In the genomic region with DNA sequence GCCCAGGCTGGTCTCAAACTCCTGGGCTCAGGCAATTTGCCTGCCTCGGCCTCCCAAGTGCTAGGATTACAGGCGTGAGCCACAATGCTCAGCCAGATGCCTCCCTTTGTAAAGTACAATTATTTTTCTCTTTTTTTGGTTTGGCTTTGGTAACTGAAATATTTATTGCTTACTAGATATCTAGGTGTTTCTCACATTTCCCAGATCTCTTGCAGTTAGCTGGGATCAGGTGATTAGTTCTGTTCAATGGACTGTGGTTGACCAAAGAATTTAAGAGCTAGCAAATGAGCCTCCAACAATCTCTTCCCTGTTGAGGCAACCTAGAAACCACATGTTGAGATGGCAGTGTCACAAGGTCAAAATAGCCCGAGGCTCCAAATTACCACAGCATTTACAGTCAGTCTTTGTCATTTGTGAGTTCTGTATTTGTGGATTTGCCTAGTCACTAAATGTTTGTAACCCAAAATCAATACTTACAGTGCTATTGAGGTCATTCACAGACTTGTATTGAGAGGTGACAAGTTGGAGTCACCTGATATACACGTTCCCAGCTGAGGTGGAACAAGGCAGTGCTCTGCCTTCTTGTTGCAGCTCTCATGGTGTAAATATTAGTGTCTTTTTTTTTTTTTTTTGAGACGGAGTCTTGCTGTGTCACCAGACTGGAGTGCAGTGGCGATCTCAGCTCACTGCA, we compare ENCODE assay signal across 10 cellular contexts. TPM values are rescaled to one million over a fixed set of nuclear protein-coding genes. Genes with fewer than 3 reads are reported as not detected.
DNase-seq lines count a peak whose midpoint lies in the region; ATAC-seq, FAIRE-seq and TF ChIP-seq lines count a peak whose summit lies in the region.
"Not testable (repeated sequence)": the region's sequence is repeated elsewhere in the genome, so short reads cannot be mapped to it uniquely, and the experiment has no call there.
"Had no signal": no experiment of that assay in that cellular context is flagged by ENCODE, and none has a peak within 500 bp of the region (broad histone marks: within the 10 kb centered on the region; RNA-seq: fewer than 3 reads in every experiment).

No MANE protein-coding gene starts in this region.

- not testable (repeated sequence) for H3K9me3 ChIP-seq in HCT116 (ENCODE audit: control insufficient read depth in 1 of 2, insufficient read depth in 1 of 2, low read depth in 1 of 2, low read length in 2 of 2); K562 (replicated peaks; ENCODE audit: control insufficient read depth, insufficient read depth, low read depth, low read length)

- RAD21 ChIA-PET in HCT116 (lab: Charles Lee; ENCODE audit: low non-redundant PET in 1 of 2, low total read pairs in 2 of 2, uncharacterized antibody in 2 of 2, unreplicated experiment in 2 of 2), result not testable (repeated sequence)

- H3K79me2 ChIP-seq in HCT116 (ENCODE audit: insufficient read depth, low read length); K562 (ENCODE audit: control insufficient read depth, insufficient read depth, low read length); mesendoderm (ENCODE audit: control insufficient read depth, insufficient read depth, low read length): not testable (repeated sequence)

- H3K4ac ChIP-seq in mesendoderm (ENCODE audit: low read depth, low read length), result not testable (repeated sequence)

- H3K36me3 ChIP-seq in HCT116 (ENCODE audit: control insufficient read depth in 1 of 2, insufficient read depth in 2 of 2, low read length in 2 of 2); K562 (ENCODE audit: control insufficient read depth, insufficient read depth, low read length); mesendoderm (ENCODE audit: control insufficient read depth, insufficient read depth, low read length): not testable (repeated sequence)

- H2BK15ac ChIP-seq in mesendoderm (replicated peaks; ENCODE audit: low read depth), result not testable (repeated sequence)

- not testable (repeated sequence) for TF ChIP-seq EP300 in K562 (IDR thresholded peaks at IDR 0.05; ENCODE audit: low read length)

- not testable (repeated sequence) for H4K20me1 ChIP-seq in HCT116 (ENCODE audit: insufficient read depth); K562 (replicated peaks; ENCODE audit: control insufficient read depth, insufficient read depth, low read length)

- not testable (repeated sequence) for H3K9me1 ChIP-seq in K562 (ENCODE audit: control insufficient read depth, insufficient read depth, low read length)

- H3K18ac ChIP-seq in mesendoderm (ENCODE audit: low read length), result not testable (repeated sequence)

- not testable (repeated sequence) for H3K9me2 ChIP-seq in HCT116 (ENCODE audit: insufficient read depth)

- not testable (repeated sequence) for TF ChIP-seq CTCF in HCT116 (IDR thresholded peaks at IDR 0.05 in 2 of 3, conservative IDR thresholded peaks at IDR 0.05 in 1 of 3; ENCODE audit: borderline replicate concordance in 1 of 3, insufficient read depth in 1 of 3, low read depth in 2 of 3, low read length in 2 of 3); K562 (IDR thresholded peaks at IDR 0.05 in 2 of 3, conservative IDR thresholded peaks at IDR 0.05 in 1 of 3; ENCODE audit: insufficient read depth in 2 of 3, low read depth in 1 of 3, low read length in 3 of 3)

- H3K4me2 ChIP-seq in HCT116 (ENCODE audit: low read length); K562 (ENCODE audit: insufficient read depth, low read length); mesendoderm (ENCODE audit: low read length): not testable (repeated sequence)

- WGBS in K562 (ENCODE audit: insufficient coverage, low coverage, missing lambda C conversion rate), result 3% methylated on average over 2 of the region's 6 CpGs
- WGBS in mesendoderm (ENCODE audit: extremely low coverage, insufficient coverage, low lambda C conversion rate), result no CpG with 5 or more reads among the region's 6 CpGs

- H4K5ac ChIP-seq in mesendoderm (ENCODE audit: low read length), result not testable (repeated sequence)

- not testable (repeated sequence) for H4K8ac ChIP-seq in mesendoderm (ENCODE audit: low read depth, low read length)

- in situ Hi-C loops in SK-MEL-5 (cut with HindIII; ENCODE audit: low pct_unique_long_range_greater_than_20kb, low sequenced_read_pairs); K562 (cut with MboI): not testable (repeated sequence)

- TF ChIP-seq POLR2A in HCT116 (IDR thresholded peaks at IDR 0.05; ENCODE audit: borderline replicate concordance, extremely low read depth, insufficient read depth, insufficient read length); K562 (conservative IDR thresholded peaks at IDR 0.05): not testable (repeated sequence)

- BruUV-seq in HCT116 (replicated peaks; lab: Mats Ljungman, UMichigan); K562 (replicated peaks; lab: Mats Ljungman, UMichigan): not testable (repeated sequence)

- POLR2A ChIA-PET in HCT116 (lab: Charles Lee); K562 (lab: Yijun Ruan, JAX): not testable (repeated sequence)

- not testable (repeated sequence) for H3K79me1 ChIP-seq in mesendoderm (ENCODE audit: low read length)

- not testable (repeated sequence) for H3K9ac ChIP-seq in HCT116 (ENCODE audit: low read length); K562 (ENCODE audit: insufficient read depth in 1 of 2, low read depth in 2 of 2, low read length in 2 of 2); mesendoderm (ENCODE audit: low read length)

- peak; percentile 6 for DNase-seq in EH (ENCODE audit: low read depth)
- not testable (repeated sequence) for DNase-seq in HCT116 (ENCODE audit: low read depth, low spot score); K562 (ENCODE audit: extremely low read depth in 1 of 4, low spot score in 3 of 4)
- DNase-seq in NCI-H2196 (lab: John Stamatoyannopoulos, UW; ENCODE audit: unreplicated experiment), result peak; percentile 2
- peak; percentile 90 for DNase-seq in SK-MEL-5 (ENCODE audit: low read depth, low spot score)
- DNase-seq in islet precursor cell, result peak; percentile 55
- DNase-seq in mesendoderm, result peak; percentile 6

- not testable (repeated sequence) for H2BK5ac ChIP-seq in mesendoderm (ENCODE audit: low read length)

- H3K4me1 ChIP-seq in HCT116 (ENCODE audit: control insufficient read depth in 1 of 2, insufficient read depth in 2 of 2, low read length in 2 of 2); K562 (replicated peaks in 1 of 2; ENCODE audit: control insufficient read depth in 2 of 2, insufficient read depth in 2 of 2, low read length in 2 of 2); mesendoderm (ENCODE audit: control insufficient read depth, low read depth, low read length): not testable (repeated sequence)

- H2AK5ac ChIP-seq in mesendoderm (ENCODE audit: low read length), result not testable (repeated sequence)

- TF ChIP-seq RAD21 in HCT116 (IDR thresholded peaks at IDR 0.05; ENCODE audit: low read depth); K562 (CRISPR knock-in tag; conservative IDR thresholded peaks at IDR 0.05 in 1 of 2, IDR thresholded peaks at IDR 0.05 in 1 of 2): not testable (repeated sequence)

- FAIRE-seq in K562 (lab: Jason Lieb, UNC), result peak; percentile 44

- not testable (repeated sequence) for H2BK120ac ChIP-seq in mesendoderm (ENCODE audit: low read depth, low read length)

- H3K27ac ChIP-seq in HCT116 (ENCODE audit: low read depth, low read length); K562 (ENCODE audit: extremely low read depth, low read depth, low read length); mesendoderm (ENCODE audit: low read depth, low read length): not testable (repeated sequence)

- not testable (repeated sequence) for H3K4me3 ChIP-seq in HCT116 (replicated peaks in 1 of 2; ENCODE audit: low read depth in 1 of 2, low read length in 2 of 2); K562; mesendoderm (ENCODE audit: low read length)

- H3K27me3 ChIP-seq in HCT116 (ENCODE audit: insufficient read depth, low read length); K562 (ENCODE audit: control insufficient read depth in 2 of 2, insufficient read depth in 2 of 2, low read length in 2 of 2); mesendoderm (ENCODE audit: insufficient read depth, low read length, poor library complexity): not testable (repeated sequence)

- H3K23ac ChIP-seq in mesendoderm (ENCODE audit: low read length), result not testable (repeated sequence)

- H2AFZ ChIP-seq in HCT116 (ENCODE audit: low read depth, low read length, poor library complexity, severe bottlenecking); K562 (ENCODE audit: low read depth, low read length): not testable (repeated sequence)

- H3K56ac ChIP-seq in mesendoderm (ENCODE audit: low read length), result not testable (repeated sequence)

- intact Hi-C loops in HCT116 (cut with micrococcal nuclease); K562 (cut with micrococcal nuclease): not testable (repeated sequence)

- CTCF ChIA-PET in HCT116 (lab: Charles Lee); K562 (lab: Yijun Ruan, JAX; ENCODE audit: low intra/inter-chr PET ratio): not testable (repeated sequence)

- peak; percentile 53 for ATAC-seq in HCT116
- ATAC-seq in K562, result not testable (repeated sequence)

RNA-seq across cellular contexts. Expression of a gene that starts 3.6 kb away (rescaled TPM):
- total RNA-seq in HCT116 (2021; ENCODE audit: unreplicated experiment) (0.91 TPM), K562 (2014; rRNA removed) (not detected in 2 replicates), K562 (2014; rRNA removed; fragmentation: Illumina TruSeq; extraction: Trizol) (not detected in 2 replicates), K562 (2015; rRNA removed; fragmentation: Illumina TruSeq; extraction: Trizol) (not detected in 2 replicates), K562 (2021) (not detected in 2 replicates)
- polyA plus RNA-seq in HCT116 (2012), result 1.7 and 2.0 TPM in 2 replicates
- total RNA-seq in SK-MEL-5 (2014; rRNA removed; shearing (Covaris generic)), result 0.08 and 0.27 TPM in 2 replicates
- polyA plus RNA-seq in SK-MEL-5 (2015; cell fraction: cytosol; rRNA removed), result 0.04 TPM in 1 of 2 replicates, not detected in the other
- 0.62 and 4.6 TPM in 2 replicates for polyA plus RNA-seq in SK-MEL-5 (2015; cell fraction: nucleus; rRNA removed)
- 0.14 TPM in 1 of 2 replicates, not detected in the other for total RNA-seq in K562 (2011; cell fraction: chromatin; rRNA removed; ENCODE audit: low replicate concordance)
- 0.13 and 0.83 TPM in 2 replicates for total RNA-seq in K562 (2011; cell fraction: nucleolus; rRNA removed)
- total RNA-seq in K562 (2011; cell fraction: nucleoplasm; rRNA removed), result 0.22 and 0.53 TPM in 2 replicates
- polyA plus RNA-seq in K562 (2011; rRNA removed) (0.01 and 0.04 TPM in 2 replicates), K562 (2014; fragmentation: Illumina TruSeq; extraction: Trizol) (0.08 TPM in 1 of 2 replicates, not detected in the other), K562 (2014; fragmentation: Nextera tagmentation; extraction: Ambion mirVana) (not detected), K562 (2014; rRNA removed) (0.04 TPM in 1 of 2 replicates, not detected in the other)
- polyA plus RNA-seq in K562 (2011; cell fraction: cytosol; rRNA removed), result not detected in 2 replicates
- polyA plus RNA-seq in K562 (2011; cell fraction: nucleus; rRNA removed), result 0.30 and 0.56 TPM in 2 replicates
- 0.11 TPM in 1 of 2 replicates, not detected in the other for polyA plus RNA-seq in K562 (2012)
- polyA minus RNA-seq in K562 (2011; rRNA and poly(A)+ RNA removed), result not detected in 2 replicates
- not detected in 2 replicates for polyA minus RNA-seq in K562 (2011; cell fraction: cytosol; rRNA and poly(A)+ RNA removed)
- polyA minus RNA-seq in K562 (2011; cell fraction: nucleus; rRNA and poly(A)+ RNA removed), result 0.13 TPM in 1 of 2 replicates, not detected in the other
- polyA plus RNA-seq in mesendoderm (2013, experiment 1 of 2), result 0.04 TPM
- 0.08 TPM for polyA plus RNA-seq in mesendoderm (2013, experiment 2 of 2)
- total RNA-seq: LHCN-M2, Right ventricle myocardium superior had no signal
- polyA plus RNA-seq: CD4-positive, alpha-beta memory T cell had no signal

RNA-seq across cellular contexts. Expression of a gene that starts 26.4 kb away (rescaled TPM):
- 3.6 TPM for total RNA-seq in HCT116 (2021; ENCODE audit: unreplicated experiment)
- 4.0 and 4.5 TPM in 2 replicates for polyA plus RNA-seq in HCT116 (2012)
- 0.50 and 0.53 TPM in 2 replicates for total RNA-seq in SK-MEL-5 (2014; rRNA removed; shearing (Covaris generic))
- 0.58 and 1.9 TPM in 2 replicates for polyA plus RNA-seq in SK-MEL-5 (2015; cell fraction: cytosol; rRNA removed)
- 15.7 and 23.8 TPM in 2 replicates for polyA plus RNA-seq in SK-MEL-5 (2015; cell fraction: nucleus; rRNA removed)
- total RNA-seq in K562 (2011; cell fraction: chromatin; rRNA removed; ENCODE audit: low replicate concordance), result 41.5 and 47.7 TPM in 2 replicates
- total RNA-seq in K562 (2011; cell fraction: nucleolus; rRNA removed), result 13.8 and 19.7 TPM in 2 replicates
- total RNA-seq in K562 (2011; cell fraction: nucleoplasm; rRNA removed), result 19.4 and 37.8 TPM in 2 replicates
- total RNA-seq in K562 (2014; rRNA removed), result 0.59 and 1.4 TPM in 2 replicates
- total RNA-seq in K562 (2014; rRNA removed; fragmentation: Illumina TruSeq; extraction: Trizol), result 3.7 and 5.2 TPM in 2 replicates
- 2.7 and 4.1 TPM in 2 replicates for total RNA-seq in K562 (2015; rRNA removed; fragmentation: Illumina TruSeq; extraction: Trizol)
- total RNA-seq in K562 (2021), result 3.7 and 3.8 TPM in 2 replicates
- polyA plus RNA-seq in K562 (2011; rRNA removed), result 6.2 and 11.5 TPM in 2 replicates
- 1.6 and 4.9 TPM in 2 replicates for polyA plus RNA-seq in K562 (2011; cell fraction: cytosol; rRNA removed)
- 23.3 and 45.4 TPM in 2 replicates for polyA plus RNA-seq in K562 (2011; cell fraction: nucleus; rRNA removed)
- 4.5 and 6.7 TPM in 2 replicates for polyA plus RNA-seq in K562 (2012)
- polyA plus RNA-seq in K562 (2014; fragmentation: Illumina TruSeq; extraction: Trizol), result 3.7 and 4.3 TPM in 2 replicates
- 1 to 10 TPM; 1.0 to 1.8 TPM for polyA plus RNA-seq in K562 (2014; fragmentation: Nextera tagmentation; extraction: Ambion mirVana)
- 4.9 and 8.5 TPM in 2 replicates for polyA plus RNA-seq in K562 (2014; rRNA removed)
- polyA minus RNA-seq in K562 (2011; rRNA and poly(A)+ RNA removed), result 7.9 and 10.8 TPM in 2 replicates
- polyA minus RNA-seq in K562 (2011; cell fraction: cytosol; rRNA and poly(A)+ RNA removed), result not detected in 2 replicates
- 7.6 and 10.9 TPM in 2 replicates for polyA minus RNA-seq in K562 (2011; cell fraction: nucleus; rRNA and poly(A)+ RNA removed)
- 0.73 TPM for polyA plus RNA-seq in mesendoderm (2013, experiment 1 of 2)
- polyA plus RNA-seq in mesendoderm (2013, experiment 2 of 2), result 0.66 TPM

RNA-seq across cellular contexts. Expression of a gene that starts 28.4 kb away (rescaled TPM):
- total RNA-seq in HCT116 (2021; ENCODE audit: unreplicated experiment), result 24.4 TPM
- 28.7 and 31.9 TPM in 2 replicates for polyA plus RNA-seq in HCT116 (2012)
- 55.2 and 55.6 TPM in 2 replicates for total RNA-seq in SK-MEL-5 (2014; rRNA removed; shearing (Covaris generic))
- polyA plus RNA-seq in SK-MEL-5 (2015; cell fraction: cytosol; rRNA removed), result 303 and 309 TPM in 2 replicates
- 187 and 204 TPM in 2 replicates for polyA plus RNA-seq in SK-MEL-5 (2015; cell fraction: nucleus; rRNA removed)
- 2.2 and 2.8 TPM in 2 replicates for total RNA-seq in K562 (2011; cell fraction: chromatin; rRNA removed; ENCODE audit: low replicate concordance)
- 2.5 and 3.5 TPM in 2 replicates for total RNA-seq in K562 (2011; cell fraction: nucleolus; rRNA removed)
- 2.4 and 4.4 TPM in 2 replicates for total RNA-seq in K562 (2011; cell fraction: nucleoplasm; rRNA removed)
- 4.3 and 4.8 TPM in 2 replicates for total RNA-seq in K562 (2014; rRNA removed)
- total RNA-seq in K562 (2014; rRNA removed; fragmentation: Illumina TruSeq; extraction: Trizol), result 3.3 and 4.3 TPM in 2 replicates
- total RNA-seq in K562 (2015; rRNA removed; fragmentation: Illumina TruSeq; extraction: Trizol), result 3.2 and 4.8 TPM in 2 replicates
- total RNA-seq in K562 (2021), result 5.5 and 8.7 TPM in 2 replicates
- 2.5 and 4.1 TPM in 2 replicates for polyA plus RNA-seq in K562 (2011; rRNA removed)
- polyA plus RNA-seq in K562 (2011; cell fraction: cytosol; rRNA removed), result 2.1 and 30.9 TPM in 2 replicates
- polyA plus RNA-seq in K562 (2011; cell fraction: nucleus; rRNA removed), result 5.4 and 27.9 TPM in 2 replicates
- polyA plus RNA-seq in K562 (2012), result 2.7 and 8.0 TPM in 2 replicates
- polyA plus RNA-seq in K562 (2014; fragmentation: Illumina TruSeq; extraction: Trizol), result 10.6 and 17.0 TPM in 2 replicates
- 1 to 10 TPM; 5.0 to 10.0 TPM for polyA plus RNA-seq in K562 (2014; fragmentation: Nextera tagmentation; extraction: Ambion mirVana)
- 6.0 and 7.3 TPM in 2 replicates for polyA plus RNA-seq in K562 (2014; rRNA removed)
- 0.93 and 4.0 TPM in 2 replicates for polyA minus RNA-seq in K562 (2011; rRNA and poly(A)+ RNA removed)
- polyA minus RNA-seq in K562 (2011; cell fraction: cytosol; rRNA and poly(A)+ RNA removed), result 3.2 and 5.2 TPM in 2 replicates
- 2.4 and 3.1 TPM in 2 replicates for polyA minus RNA-seq in K562 (2011; cell fraction: nucleus; rRNA and poly(A)+ RNA removed)
- polyA plus RNA-seq in mesendoderm (2013, experiment 1 of 2), result 28.1 TPM
- polyA plus RNA-seq in mesendoderm (2013, experiment 2 of 2), result 27.1 TPM
- total RNA-seq: CD4-positive, alpha-beta memory T cell; LHCN-M2 had no signal
- polyA plus RNA-seq: CD4-positive, alpha-beta memory T cell had no signal

RNA-seq across cellular contexts. Expression of a gene that starts 32.2 kb away (rescaled TPM):
- total RNA-seq in HCT116 (2021; ENCODE audit: unreplicated experiment) (62.4 TPM), K562 (2014; rRNA removed) (15.6 and 20.2 TPM in 2 replicates), K562 (2014; rRNA removed; fragmentation: Illumina TruSeq; extraction: Trizol) (31.2 and 34.0 TPM in 2 replicates), K562 (2015; rRNA removed; fragmentation: Illumina TruSeq; extraction: Trizol) (32.1 and 35.1 TPM in 2 replicates), K562 (2021) (48.4 and 52.2 TPM in 2 replicates)
- 27.3 and 33.7 TPM in 2 replicates for polyA plus RNA-seq in HCT116 (2012)
- total RNA-seq in SK-MEL-5 (2014; rRNA removed; shearing (Covaris generic)), result 13.7 and 14.8 TPM in 2 replicates
- 12.5 and 22.8 TPM in 2 replicates for polyA plus RNA-seq in SK-MEL-5 (2015; cell fraction: cytosol; rRNA removed)
- polyA plus RNA-seq in SK-MEL-5 (2015; cell fraction: nucleus; rRNA removed), result 154 and 162 TPM in 2 replicates
- total RNA-seq in K562 (2011; cell fraction: chromatin; rRNA removed; ENCODE audit: low replicate concordance), result 561 and 589 TPM in 2 replicates
- 236 and 242 TPM in 2 replicates for total RNA-seq in K562 (2011; cell fraction: nucleolus; rRNA removed)
- total RNA-seq in K562 (2011; cell fraction: nucleoplasm; rRNA removed), result 197 and 239 TPM in 2 replicates
- polyA plus RNA-seq in K562 (2011; rRNA removed) (54.5 and 74.6 TPM in 2 replicates), K562 (2014; fragmentation: Illumina TruSeq; extraction: Trizol) (35.6 and 37.0 TPM in 2 replicates), K562 (2014; fragmentation: Nextera tagmentation; extraction: Ambion mirVana) (10 to 100 TPM in 1 of 2 experiments, 1 to 10 TPM in 1; 2.5 to 10.8 TPM), K562 (2014; rRNA removed) (40.6 and 56.4 TPM in 2 replicates)
- 46.4 and 56.9 TPM in 2 replicates for polyA plus RNA-seq in K562 (2011; cell fraction: cytosol; rRNA removed)
- polyA plus RNA-seq in K562 (2011; cell fraction: nucleus; rRNA removed), result 241 and 373 TPM in 2 replicates
- polyA plus RNA-seq in K562 (2012), result 25.3 and 36.5 TPM in 2 replicates
- polyA minus RNA-seq in K562 (2011; rRNA and poly(A)+ RNA removed), result 110 and 117 TPM in 2 replicates
- 16.9 and 21.8 TPM in 2 replicates for polyA minus RNA-seq in K562 (2011; cell fraction: cytosol; rRNA and poly(A)+ RNA removed)
- 143 and 146 TPM in 2 replicates for polyA minus RNA-seq in K562 (2011; cell fraction: nucleus; rRNA and poly(A)+ RNA removed)
- polyA plus RNA-seq in mesendoderm (2013, experiment 1 of 2), result 8.3 TPM
- 7.5 TPM for polyA plus RNA-seq in mesendoderm (2013, experiment 2 of 2)
